1 cellular context compared by ENCODE assay signal in the genomic region with DNA sequence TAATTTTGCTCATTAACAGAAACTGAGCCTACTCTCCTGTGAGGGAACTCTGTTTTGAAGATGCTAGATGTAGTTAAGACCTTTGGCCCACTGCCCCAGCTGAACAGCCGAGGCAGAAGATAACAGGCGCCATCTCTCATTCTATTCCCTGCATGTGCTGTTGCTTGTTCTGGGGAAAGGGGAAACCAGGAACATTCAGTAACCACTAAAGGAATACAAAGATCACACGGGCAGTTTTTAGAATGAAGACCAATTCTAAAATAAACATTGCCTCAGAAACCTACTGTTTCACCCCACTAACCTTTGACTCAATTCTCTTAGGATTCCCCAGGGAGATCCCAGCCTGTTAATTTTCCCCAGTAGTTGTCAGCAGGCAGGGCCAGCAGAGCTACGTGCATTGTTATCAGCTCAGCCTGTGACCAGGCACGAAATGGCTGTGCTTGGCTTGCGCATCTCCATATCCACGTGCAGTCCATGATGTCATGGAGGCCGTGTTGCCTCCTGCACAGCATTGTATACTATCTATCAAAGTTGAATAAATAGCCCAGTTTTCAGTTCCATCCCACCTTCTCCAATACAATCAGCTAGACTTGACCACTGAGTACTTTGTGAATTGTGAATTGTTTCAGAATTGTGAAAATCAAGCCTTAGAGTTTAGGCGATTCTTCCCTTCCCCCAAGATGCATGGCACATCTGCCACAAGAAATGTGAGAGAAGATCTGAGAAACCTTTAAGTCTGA.
TF ChIP-seq lines count a peak whose summit lies in the region.

No MANE protein-coding gene starts in this region.

TF ChIP-seq in HepG2, 621 proteins besides CTCF, POLR2A, EP300 and RAD21 (continued from another document):
- TF ChIP-seq, protein P1, sequence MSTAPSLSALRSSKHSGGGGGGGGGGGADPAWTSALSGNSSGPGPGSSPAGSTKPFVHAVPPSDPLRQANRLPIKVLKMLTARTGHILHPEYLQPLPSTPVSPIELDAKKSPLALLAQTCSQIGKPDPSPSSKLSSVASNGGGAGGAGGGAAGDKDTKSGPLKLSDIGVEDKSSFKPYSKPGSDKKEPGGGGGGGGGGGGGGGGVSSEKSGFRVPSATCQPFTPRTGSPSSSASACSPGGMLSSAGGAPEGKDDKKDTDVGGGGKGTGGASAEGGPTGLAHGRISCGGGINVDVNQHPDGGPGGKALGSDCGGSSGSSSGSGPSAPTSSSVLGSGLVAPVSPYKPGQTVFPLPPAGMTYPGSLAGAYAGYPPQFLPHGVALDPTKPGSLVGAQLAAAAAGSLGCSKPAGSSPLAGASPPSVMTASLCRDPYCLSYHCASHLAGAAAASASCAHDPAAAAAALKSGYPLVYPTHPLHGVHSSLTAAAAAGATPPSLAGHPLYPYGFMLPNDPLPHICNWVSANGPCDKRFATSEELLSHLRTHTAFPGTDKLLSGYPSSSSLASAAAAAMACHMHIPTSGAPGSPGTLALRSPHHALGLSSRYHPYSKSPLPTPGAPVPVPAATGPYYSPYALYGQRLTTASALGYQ (CRISPR knock-in tag; IDR thresholded peaks at IDR 0.05), result no peak
- TF ChIP-seq PPARG (CRISPR knock-in tag; conservative IDR thresholded peaks at IDR 0.05), result peak; percentile 64; the same call in 1 of the 2 replicates
TF ChIP-seq in HepG2: peak in this region for 2.
